16 cellular contexts compared by ENCODE assay signal in genomic region chr17:53353919-53354351, GRCh38.
A peak's percentile ranks its signal among the peaks of the same experiment; 100 is the strongest.
DNase-seq lines count a peak whose midpoint lies in the region; ATAC-seq and TF ChIP-seq lines count a peak whose summit lies in the region.
"Had no signal": no experiment of that assay in that cellular context is flagged by ENCODE, and none has a peak within 500 bp of the region (broad histone marks: within the 10 kb centered on the region; RNA-seq: fewer than 3 reads in every experiment).

No MANE protein-coding gene starts in this region.

- H3K9me3 ChIP-seq in MG63, result no peaks in the 10 kb centered on the region
- H3K9me3 ChIP-seq: Peyer's patch, testis had no signal

- H3K27me3 ChIP-seq in MG63, result no peaks in the 10 kb centered on the region
- H3K27me3 ChIP-seq in dorsolateral prefrontal cortex, result no peaks in the 10 kb centered on the region
- H3K27me3 ChIP-seq: Peyer's patch, testis had no signal

- no peak for ATAC-seq in HG02938 (IDR thresholded peaks at IDR 0.05; ENCODE audit: unreplicated experiment)
- no peak for ATAC-seq in GM18502 (IDR thresholded peaks at IDR 0.05; ENCODE audit: poor library complexity, unreplicated experiment)
- ATAC-seq: activated CD8-positive, alpha-beta T cell treated with anti-CD3 and anti-CD28 coated beads, Interleukin-2, amount 10 ng/mL, durations not matched to agents 7 days and 5 days had no signal

- peak overlapping the region in 1 of 59 donors; percentile 57 for H3K27ac ChIP-seq in dorsolateral prefrontal cortex
- H3K27ac ChIP-seq: C4-2B, Peyer's patch, testis had no signal

- DNase-seq in MG63, result peak; percentile 72
- peak; percentile 88 to 93 for DNase-seq in NCI-H524 (lab: John Stamatoyannopoulos, UW)
- DNase-seq in dorsolateral prefrontal cortex, result peak in 7 of 10 donors; percentile 5 to 51 (median 41)
- DNase-seq in posterior cingulate gyrus, result peak in 6 of 10 donors; percentile 14 to 71 (median 48)
- no peak for DNase-seq in NOMO-1 treated with dmso at 0.1 percent for 144 hours (lab: John Stamatoyannopoulos, UW; ENCODE audit: unreplicated experiment)
- no peak for DNase-seq in kidney glomerular epithelial cell (lab: John Stamatoyannopoulos, UW)
- DNase-seq: activated CD8-positive, alpha-beta T cell treated with anti-CD3 and anti-CD28 coated beads, Interleukin-2, amount 10 ng/mL, durations not matched to agents 7 days and 5 days; activated naive CD4-positive, alpha-beta T cell treated with anti-CD3 and anti-CD28 coated beads, Interleukin-2, amount 50 U/mL, for 16 hours; cortex of kidney; naive B cell; Peyer's patch; T-helper 9 cell; testis had no signal

- no peak overlapping the region for H3K4me3 ChIP-seq in MG63
- H3K4me3 ChIP-seq in dorsolateral prefrontal cortex, result peak overlapping the region in 1 of 59 donors; percentile 1
- H3K4me3 ChIP-seq: Peyer's patch, testis had no signal

- intact Hi-C loops in dorsolateral prefrontal cortex (cut with DNase I), result no loop called here
- intact Hi-C loops in posterior cingulate gyrus (cut with DNase I), result no loop called here

- no peaks in the 10 kb centered on the region for H3K36me3 ChIP-seq in MG63
- H3K36me3 ChIP-seq: Peyer's patch had no signal

- no peak for TF ChIP-seq CTCF in dorsolateral prefrontal cortex (IDR thresholded peaks at IDR 0.05 in 54 of 56, conservative IDR thresholded peaks at IDR 0.05 in 2 of 56; ENCODE audit: low read depth in 1 of 56, partially characterized antibody in 56 of 56)

Comparison
In these comparisons a context has a peak if more than half of its experiments do, and no peak if none do; other contexts are left out.
1. DNase-seq: peak in MG63 (single experiment), NCI-H524 (2 of 2), dorsolateral prefrontal cortex (7 of 10) and posterior cingulate gyrus (6 of 10); none in NOMO-1 treated with dmso at 0.1 percent for 144 hours (single experiment) and kidney glomerular epithelial cell (single experiment).